Comparison of ENCODE assay signal across 21 cellular contexts in genomic region chr17:82582208-82582607, GRCh38.
DNase-seq lines count a peak whose midpoint lies in the region; ATAC-seq and TF ChIP-seq lines count a peak whose summit lies in the region.
"Had no signal": no experiment of that assay in that cellular context is flagged by ENCODE, and none has a peak within 500 bp of the region (broad histone marks: within the 10 kb centered on the region; RNA-seq: fewer than 3 reads in every experiment).

No MANE protein-coding gene starts in this region.

- no peak overlapping the region for H3K4me2 ChIP-seq in HCT116 (ENCODE audit: low read length)
- H3K4me2 ChIP-seq: hepatocyte had no signal

- H3K4me1 ChIP-seq in HCT116 (ENCODE audit: control insufficient read depth in 1 of 2, insufficient read depth in 2 of 2, low read length in 2 of 2) = no peaks in the 10 kb centered on the region

- in situ Hi-C loops in astrocyte of the spinal cord (cut with HindIII; ENCODE audit: low sequenced_read_pairs) = no loop called here

- H3K4me3 Mint-ChIP-seq in nephron progenitor cell = no peak overlapping the region
- no peak overlapping the region for H3K4me3 Mint-ChIP-seq in effector memory CD8-positive, alpha-beta T cell
- H3K4me3 Mint-ChIP-seq: activated B cell treated with CpG ODN at 0.5 μM for 24 hours; activated naive CD8-positive, alpha-beta T cell treated with anti-CD3 and anti-CD28 coated beads, Interleukin-2, amount 10 ng/mL, durations not matched to agents 7 days and 5 days; activated T-helper 17 cell treated with anti-CD3 and anti-CD28 coated beads, Interleukin-2, amount 50 U/mL, for 72 hours; natural killer cell treated with Interleukin-12 subunit alpha and Interleukin-12 subunit beta and Interleukin-15 and Interleukin-18, amount 100 ng/mL, for 72 hours had no signal

- peaks cover 7% of the 10 kb centered on the region; the same call in 1 of the 2 replicates for H4K20me1 ChIP-seq in HCT116 (ENCODE audit: insufficient read depth)

- peak overlapping the region; percentile 68 for H3K27ac Mint-ChIP-seq in nephron progenitor cell
- peak overlapping the region in 1 of 2 donors; percentile 68 for H3K27ac Mint-ChIP-seq in effector memory CD8-positive, alpha-beta T cell
- H3K27ac Mint-ChIP-seq: activated B cell treated with CpG ODN at 0.5 μM for 24 hours; activated naive CD8-positive, alpha-beta T cell treated with anti-CD3 and anti-CD28 coated beads, Interleukin-2, amount 10 ng/mL, durations not matched to agents 7 days and 5 days; activated T-helper 17 cell treated with anti-CD3 and anti-CD28 coated beads, Interleukin-2, amount 50 U/mL, for 72 hours; natural killer cell treated with Interleukin-12 subunit alpha and Interleukin-12 subunit beta and Interleukin-15 and Interleukin-18, amount 100 ng/mL, for 72 hours had no signal

- POLR2A ChIA-PET in HCT116 (lab: Charles Lee) = no interaction called here

- BruUV-seq in HCT116 (replicated peaks; lab: Mats Ljungman, UMichigan) = no TSS peak

- peaks cover 36 to 57% of the 10 kb centered on the region in 2 experiments for H3K36me3 ChIP-seq in HCT116 (ENCODE audit: control insufficient read depth in 1 of 2, insufficient read depth in 2 of 2, low read length in 2 of 2)

- H3K9me2 ChIP-seq in HCT116 (ENCODE audit: insufficient read depth) = no peaks in the 10 kb centered on the region

- no peak overlapping the region for H3K27ac ChIP-seq in HCT116 (ENCODE audit: low read depth, low read length)
- H3K27ac ChIP-seq: hepatocyte had no signal

- TF ChIP-seq RAD21 in HCT116 (IDR thresholded peaks at IDR 0.05; ENCODE audit: low read depth) = no peak

- H2AFZ ChIP-seq in HCT116 (ENCODE audit: low read depth, low read length, poor library complexity, severe bottlenecking) = no peak overlapping the region
- H2AFZ ChIP-seq: hepatocyte had no signal

- TF ChIP-seq CTCF in HCT116 (IDR thresholded peaks at IDR 0.05 in 2 of 3, conservative IDR thresholded peaks at IDR 0.05 in 1 of 3; ENCODE audit: borderline replicate concordance in 1 of 3, insufficient read depth in 1 of 3, low read depth in 2 of 3, low read length in 2 of 3) (no peak), astrocyte of the spinal cord (IDR thresholded peaks at IDR 0.05; ENCODE audit: low read depth, low read length) (no peak), nephron progenitor cell (IDR thresholded peaks at IDR 0.05) (no peak)

- H3K27me3 ChIP-seq in HCT116 (ENCODE audit: insufficient read depth, low read length) = no peaks in the 10 kb centered on the region
- H3K27me3 ChIP-seq: hepatocyte, thyroid gland had no signal

- RAD21 ChIA-PET in HCT116 (lab: Charles Lee; ENCODE audit: low non-redundant PET in 1 of 2, low total read pairs in 2 of 2, uncharacterized antibody in 2 of 2, unreplicated experiment in 2 of 2) = no interaction called here

- ATAC-seq in HCT116 (0 out of 2 replicates have a peak, but pooled peaks have one; percentile 18), HG02571 (IDR thresholded peaks at IDR 0.05; ENCODE audit: unreplicated experiment) (no peak)
- ATAC-seq in effector memory CD8-positive, alpha-beta T cell (replicated peaks) = no peak
- ATAC-seq: activated T-helper 17 cell treated with anti-CD3 and anti-CD28 coated beads, Interleukin-2, amount 50 U/mL, for 72 hours; natural killer cell treated with Interleukin-12 subunit alpha and Interleukin-12 subunit beta and Interleukin-15 and Interleukin-18, amount 100 ng/mL, for 72 hours had no signal

- H3K4me3 ChIP-seq in HCT116 (replicated peaks in 1 of 2; ENCODE audit: low read depth in 1 of 2, low read length in 2 of 2) (no peak overlapping the region), astrocyte of the spinal cord (ENCODE audit: low read depth, low read length) (no peak overlapping the region)
- H3K4me3 ChIP-seq: hepatocyte, thyroid gland had no signal

- no peaks in the 10 kb centered on the region for H3K9me3 Mint-ChIP-seq in nephron progenitor cell
- no peaks in the 10 kb centered on the region for H3K9me3 Mint-ChIP-seq in effector memory CD8-positive, alpha-beta T cell
- H3K9me3 Mint-ChIP-seq: activated B cell treated with CpG ODN at 0.5 μM for 24 hours; activated naive CD8-positive, alpha-beta T cell treated with anti-CD3 and anti-CD28 coated beads, Interleukin-2, amount 10 ng/mL, durations not matched to agents 7 days and 5 days; activated T-helper 17 cell treated with anti-CD3 and anti-CD28 coated beads, Interleukin-2, amount 50 U/mL, for 72 hours; natural killer cell treated with Interleukin-12 subunit alpha and Interleukin-12 subunit beta and Interleukin-15 and Interleukin-18, amount 100 ng/mL, for 72 hours had no signal

- peaks cover 63% of the 10 kb centered on the region for H3K36me3 Mint-ChIP-seq in nephron progenitor cell (ENCODE audit: low read depth)
- H3K36me3 Mint-ChIP-seq in effector memory CD8-positive, alpha-beta T cell (ENCODE audit: insufficient read depth) = peaks cover 32% of the 10 kb centered on the region

- H3K27me3 Mint-ChIP-seq in nephron progenitor cell (ENCODE audit: low read depth, poor library complexity) = no peaks in the 10 kb centered on the region
- no peaks in the 10 kb centered on the region for H3K27me3 Mint-ChIP-seq in effector memory CD8-positive, alpha-beta T cell
- H3K27me3 Mint-ChIP-seq: activated B cell treated with CpG ODN at 0.5 μM for 24 hours; activated naive CD8-positive, alpha-beta T cell treated with anti-CD3 and anti-CD28 coated beads, Interleukin-2, amount 10 ng/mL, durations not matched to agents 7 days and 5 days; activated T-helper 17 cell treated with anti-CD3 and anti-CD28 coated beads, Interleukin-2, amount 50 U/mL, for 72 hours; natural killer cell treated with Interleukin-12 subunit alpha and Interleukin-12 subunit beta and Interleukin-15 and Interleukin-18, amount 100 ng/mL, for 72 hours had no signal

- peaks cover 27% of the 10 kb centered on the region for H3K4me1 Mint-ChIP-seq in nephron progenitor cell
- peaks cover 4% of the 10 kb centered on the region in 2 donors for H3K4me1 Mint-ChIP-seq in effector memory CD8-positive, alpha-beta T cell (ENCODE audit: low read depth in 2 of 2)

- intact Hi-C loops in HCT116 (cut with micrococcal nuclease) = no loop called here

- H3K9ac ChIP-seq in HCT116 (ENCODE audit: low read length) = no peak overlapping the region

- TF ChIP-seq POLR2A in HCT116 (IDR thresholded peaks at IDR 0.05; ENCODE audit: borderline replicate concordance, extremely low read depth, insufficient read depth, insufficient read length) = no peak

- peaks cover 71% of the 10 kb centered on the region for H3K79me2 ChIP-seq in HCT116 (ENCODE audit: insufficient read depth, low read length)

- H3K9me3 ChIP-seq in HCT116 (ENCODE audit: control insufficient read depth in 1 of 2, insufficient read depth in 1 of 2, low read depth in 1 of 2, low read length in 2 of 2) = no peaks in the 10 kb centered on the region
- H3K9me3 ChIP-seq: thyroid gland had no signal

- CTCF ChIA-PET in HCT116 (lab: Charles Lee) = no interaction called here

- peak; percentile 75 for DNase-seq in CD1c-positive myeloid dendritic cell (ENCODE audit: extremely low spot score)
- DNase-seq in HCT116 (ENCODE audit: low read depth, low spot score) = no peak
- peak; percentile 46 for DNase-seq in astrocyte of the spinal cord (ENCODE audit: low read depth, low spot score)
- no peak for DNase-seq in nephron progenitor cell
- DNase-seq in effector memory CD8-positive, alpha-beta T cell = no peak
- DNase-seq in activated CD4-positive, alpha-beta T cell treated with anti-CD3 and anti-CD28 coated beads, Interleukin-2, amount 50 U/mL, for 4 hours = no peak
- DNase-seq in AG08396 (ENCODE audit: low spot score) = no peak
- DNase-seq: activated B cell treated with CpG ODN at 0.5 μM for 24 hours; activated CD8-positive, alpha-beta memory T cell treated with anti-CD3 and anti-CD28 coated beads for 24 hours; activated naive CD8-positive, alpha-beta T cell treated with anti-CD3 and anti-CD28 coated beads, Interleukin-2, amount 10 ng/mL, durations not matched to agents 7 days and 5 days; C1 segment of cervical spinal cord; KG1; NCI-H1092; NCI-H2081 treated with DMSO at 0.1 percent for 48 hours; NCI-H526; SHP77 treated with DMSO at 0.1 percent for 48 hours; thyroid gland had no signal

TF ChIP-seq in HCT116, 20 proteins besides CTCF, POLR2A, EP300 and RAD21 (continues in another document):
- no peak for TF ChIP-seq EZH2 (IDR thresholded peaks at IDR 0.05)
- TF ChIP-seq FOSL1 (IDR thresholded peaks at IDR 0.05; ENCODE audit: low read depth) = no peak
- TF ChIP-seq EGR1 (IDR thresholded peaks at IDR 0.05; ENCODE audit: low read depth) = no peak
- TF ChIP-seq TCF7L2 (IDR thresholded peaks at IDR 0.05; ENCODE audit: borderline replicate concordance, extremely low read depth, insufficient read depth, insufficient read length) = no peak
- TF ChIP-seq ZNF274 (IDR thresholded peaks at IDR 0.05; ENCODE audit: low read depth, low read length) = no peak
- no peak for TF ChIP-seq SIN3A (IDR thresholded peaks at IDR 0.05; ENCODE audit: low read depth)
- no peak for TF ChIP-seq CEBPB (IDR thresholded peaks at IDR 0.05; ENCODE audit: low read depth)
- TF ChIP-seq ELF1 (IDR thresholded peaks at IDR 0.05; ENCODE audit: borderline replicate concordance, low read depth) = no peak
- TF ChIP-seq REST (IDR thresholded peaks at IDR 0.05; ENCODE audit: low read depth) = no peak
- no peak for TF ChIP-seq EZH2phosphoT487 (IDR thresholded peaks at IDR 0.05; ENCODE audit: borderline replicate concordance)

Comparison
In these comparisons a context has a peak if more than half of its experiments do, and no peak if none do; other contexts are left out.
1. DNase-seq: peak in CD1c-positive myeloid dendritic cell (single experiment) and astrocyte of the spinal cord (single experiment); none in HCT116 (single experiment), nephron progenitor cell (single experiment), effector memory CD8-positive, alpha-beta T cell (0 of 3), activated CD4-positive, alpha-beta T cell treated with anti-CD3 and anti-CD28 coated beads, Interleukin-2, amount 50 U/mL, for 4 hours (0 of 2) and AG08396 (single experiment).